Comparison of ENCODE assay signal across 8 cellular contexts in genomic region chr2:19901458-19902271, GRCh38. TPM values are rescaled to one million over a fixed set of nuclear protein-coding genes. Genes with fewer than 3 reads are reported as not detected.
DNase-seq lines count a peak whose midpoint lies in the region; ATAC-seq and TF ChIP-seq lines count a peak whose summit lies in the region.

Gene TTC32, minus strand, starts transcription at chr2:19901983. Its CDS starts 129 bp downstream, at chr2:19901854.

- peak within 1 kb of the TSS; percentile 94 for H3K4me3 Mint-ChIP-seq in activated naive CD8-positive, alpha-beta T cell
- H3K4me3 Mint-ChIP-seq in osteocyte (ENCODE audit: unreplicated experiment): peak within 1 kb of the TSS; percentile 95

- ATAC-seq in HG02678 (IDR thresholded peaks at IDR 0.05; ENCODE audit: unreplicated experiment) (peak; percentile 84), thoracic aorta (ENCODE audit: insufficient number of reproducible peaks, low FRiP score, low read depth) (peak; percentile 92)

- H3K36me3 ChIP-seq in thoracic aorta: no peaks in the 10 kb centered on the region

- intact Hi-C loops in head of caudate nucleus (cut with DNase I): loop anchor here (5.0 to 10.0 kb wide), 2 partner anchors 91 to 153 kb away; partner anchors contain the start of genes LAPTM4A and WDR35

- H3K4me1 ChIP-seq in thoracic aorta (ENCODE audit: control insufficient read depth in 1 of 2, low read depth in 2 of 2): peaks cover 34 to 41% of the 10 kb centered on the region in 2 donors

- DNase-seq in GM12864 (ENCODE audit: low read depth) (peak; percentile 86), NCI-H1105 treated with DMSO at 0.1 percent for 48 hours (lab: John Stamatoyannopoulos, UW) (peak; percentile 92), SKM-1 treated with dmso at 0.1 percent for 144 hours (lab: John Stamatoyannopoulos, UW; ENCODE audit: unreplicated experiment) (peak; percentile 91), head of caudate nucleus (peak; percentile 88 to 97 (median 94)), osteocyte (ENCODE audit: extremely low spot score, unreplicated experiment) (peak; percentile 98), thoracic aorta (ENCODE audit: low spot score) (peak; percentile 73)

- peak within 1 kb of the TSS; percentile 78 to 95 for H3K27ac ChIP-seq in thoracic aorta

- H3K27ac Mint-ChIP-seq in activated naive CD8-positive, alpha-beta T cell: peak within 1 kb of the TSS; percentile 98
- H3K27ac Mint-ChIP-seq in osteocyte (ENCODE audit: unreplicated experiment): peak within 1 kb of the TSS; percentile 100

- no peaks in the 10 kb centered on the region for H3K27me3 ChIP-seq in thoracic aorta (replicated peaks; ENCODE audit: insufficient read depth)

- peaks cover 1% of the 10 kb centered on the region for H3K27me3 Mint-ChIP-seq in activated naive CD8-positive, alpha-beta T cell
- H3K27me3 Mint-ChIP-seq in osteocyte (ENCODE audit: unreplicated experiment): no peaks in the 10 kb centered on the region

- H3K4me3 ChIP-seq in GM12864 (ENCODE audit: low read depth, low read length): peak within 1 kb of the TSS; percentile 90
- peak within 1 kb of the TSS; percentile 75 for H3K4me3 ChIP-seq in thoracic aorta

- H3K9me3 Mint-ChIP-seq in activated naive CD8-positive, alpha-beta T cell (ENCODE audit: low read depth): no peaks in the 10 kb centered on the region
- H3K9me3 Mint-ChIP-seq in osteocyte (ENCODE audit: unreplicated experiment): no peaks in the 10 kb centered on the region

- TF ChIP-seq CTCF in GM12864 (IDR thresholded peaks at IDR 0.05; ENCODE audit: low read depth, low read length, missing control alignments) (no peak), osteocyte (IDR thresholded peaks at IDR 0.05) (no peak), thoracic aorta (IDR thresholded peaks at IDR 0.05) (no peak)

- H3K9me3 ChIP-seq in thoracic aorta: no peaks in the 10 kb centered on the region

- peaks cover 38% of the 10 kb centered on the region for H3K4me1 Mint-ChIP-seq in activated naive CD8-positive, alpha-beta T cell (ENCODE audit: low read depth)
- peaks cover 42% of the 10 kb centered on the region for H3K4me1 Mint-ChIP-seq in osteocyte (ENCODE audit: unreplicated experiment)

- H3K36me3 Mint-ChIP-seq in activated naive CD8-positive, alpha-beta T cell: peaks cover 2% of the 10 kb centered on the region
- peaks cover 4% of the 10 kb centered on the region for H3K36me3 Mint-ChIP-seq in osteocyte (ENCODE audit: unreplicated experiment)

RNA-seq across cellular contexts. Expression of gene TTC32, which starts in this region (rescaled TPM):
- 13.1 and 16.1 TPM in 2 replicates for total RNA-seq in osteocyte
- 10 to 100 TPM in 1 of 2 donors, 1 to 10 TPM in 1; 9.2 to 11.9 TPM for total RNA-seq in thoracic aorta

Comparison
In these comparisons a context has a peak if more than half of its experiments do, and no peak if none do; other contexts are left out.
1. Peak in every context shown above with its lines: DNase-seq, ATAC-seq, H3K4me3 ChIP-seq and H3K27ac ChIP-seq.